In the genomic region with DNA sequence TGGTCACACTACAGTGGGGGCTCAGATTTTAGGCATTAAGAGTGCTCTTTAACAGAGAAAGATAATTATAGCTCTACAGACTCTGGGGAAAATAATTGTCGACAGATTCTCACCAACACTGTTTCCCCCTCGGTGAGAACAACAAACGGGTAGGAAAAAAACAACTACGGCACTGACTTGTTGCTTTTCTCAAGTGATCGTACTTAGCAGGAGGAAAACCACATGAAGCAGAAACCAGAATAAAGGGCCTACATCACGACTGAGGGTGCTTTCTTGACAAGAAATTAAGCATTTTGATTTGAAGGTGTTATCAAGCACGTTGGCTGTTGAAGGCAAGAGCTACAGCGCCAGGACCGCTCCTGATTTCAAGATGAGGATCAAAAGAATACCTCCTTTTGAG, we compare ENCODE assay signal across 1 cellular context.
TF ChIP-seq lines count a peak whose summit lies in the region.

No MANE protein-coding gene starts in this region.

TF ChIP-seq in WTC11, 78 proteins besides CTCF, POLR2A, EP300 and RAD21 (continued from another document):
- TF ChIP-seq, protein P1, sequence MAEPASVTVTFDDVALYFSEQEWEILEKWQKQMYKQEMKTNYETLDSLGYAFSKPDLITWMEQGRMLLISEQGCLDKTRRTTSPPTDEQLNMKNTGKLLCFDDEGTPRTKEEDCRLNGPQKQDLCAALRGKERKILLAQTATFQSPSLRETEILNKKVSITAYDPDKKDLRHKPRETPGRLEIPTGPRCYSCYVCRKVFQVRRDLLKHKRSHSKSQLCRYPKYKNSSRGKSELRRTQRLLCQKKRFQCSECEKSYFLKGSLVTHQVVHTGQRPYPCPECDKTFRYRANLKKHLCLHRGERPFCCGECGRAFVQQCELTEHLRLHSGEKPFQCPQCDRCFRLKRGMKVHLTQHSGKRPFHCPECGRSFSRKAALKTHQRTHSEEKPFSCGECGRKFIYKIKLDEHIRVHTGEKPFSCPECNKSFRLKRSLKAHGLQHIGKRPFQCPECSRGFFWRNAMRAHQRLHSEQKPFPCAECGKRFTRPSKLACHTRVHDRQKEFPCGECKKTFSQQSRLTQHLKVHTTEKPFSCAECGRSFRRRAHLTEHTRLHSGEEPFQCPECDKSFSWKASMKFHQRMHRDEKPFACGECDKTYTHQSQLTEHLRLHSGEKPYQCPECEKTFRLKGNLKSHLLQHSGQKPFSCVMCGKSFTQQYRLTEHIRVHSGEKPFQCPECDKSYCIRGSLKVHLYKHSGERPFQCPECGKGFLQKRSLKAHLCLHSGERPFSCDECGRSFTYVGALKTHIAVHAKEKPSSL (CRISPR knock-in tag; conservative IDR thresholded peaks at IDR 0.05): no peak
- TF ChIP-seq, protein P2, sequence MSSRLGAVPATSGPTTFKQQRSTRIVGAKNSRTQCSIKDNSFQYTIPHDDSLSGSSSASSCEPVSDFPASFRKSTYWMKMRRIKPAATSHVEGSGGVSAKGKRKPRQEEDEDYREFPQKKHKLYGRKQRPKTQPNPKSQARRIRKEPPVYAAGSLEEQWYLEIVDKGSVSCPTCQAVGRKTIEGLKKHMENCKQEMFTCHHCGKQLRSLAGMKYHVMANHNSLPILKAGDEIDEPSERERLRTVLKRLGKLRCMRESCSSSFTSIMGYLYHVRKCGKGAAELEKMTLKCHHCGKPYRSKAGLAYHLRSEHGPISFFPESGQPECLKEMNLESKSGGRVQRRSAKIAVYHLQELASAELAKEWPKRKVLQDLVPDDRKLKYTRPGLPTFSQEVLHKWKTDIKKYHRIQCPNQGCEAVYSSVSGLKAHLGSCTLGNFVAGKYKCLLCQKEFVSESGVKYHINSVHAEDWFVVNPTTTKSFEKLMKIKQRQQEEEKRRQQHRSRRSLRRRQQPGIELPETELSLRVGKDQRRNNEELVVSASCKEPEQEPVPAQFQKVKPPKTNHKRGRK (CRISPR knock-in tag; IDR thresholded peaks at IDR 0.05; ENCODE audit: borderline replicate concordance): no peak
- TF ChIP-seq, protein P3, sequence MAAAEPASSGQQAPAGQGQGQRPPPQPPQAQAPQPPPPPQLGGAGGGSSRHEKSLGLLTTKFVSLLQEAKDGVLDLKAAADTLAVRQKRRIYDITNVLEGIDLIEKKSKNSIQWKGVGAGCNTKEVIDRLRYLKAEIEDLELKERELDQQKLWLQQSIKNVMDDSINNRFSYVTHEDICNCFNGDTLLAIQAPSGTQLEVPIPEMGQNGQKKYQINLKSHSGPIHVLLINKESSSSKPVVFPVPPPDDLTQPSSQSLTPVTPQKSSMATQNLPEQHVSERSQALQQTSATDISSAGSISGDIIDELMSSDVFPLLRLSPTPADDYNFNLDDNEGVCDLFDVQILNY (CRISPR knock-in tag; IDR thresholded peaks at IDR 0.05): no peak
- TF ChIP-seq, protein P4, sequence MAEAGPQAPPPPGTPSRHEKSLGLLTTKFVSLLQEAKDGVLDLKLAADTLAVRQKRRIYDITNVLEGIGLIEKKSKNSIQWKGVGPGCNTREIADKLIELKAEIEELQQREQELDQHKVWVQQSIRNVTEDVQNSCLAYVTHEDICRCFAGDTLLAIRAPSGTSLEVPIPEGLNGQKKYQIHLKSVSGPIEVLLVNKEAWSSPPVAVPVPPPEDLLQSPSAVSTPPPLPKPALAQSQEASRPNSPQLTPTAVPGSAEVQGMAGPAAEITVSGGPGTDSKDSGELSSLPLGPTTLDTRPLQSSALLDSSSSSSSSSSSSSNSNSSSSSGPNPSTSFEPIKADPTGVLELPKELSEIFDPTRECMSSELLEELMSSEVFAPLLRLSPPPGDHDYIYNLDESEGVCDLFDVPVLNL (CRISPR knock-in tag; IDR thresholded peaks at IDR 0.05; ENCODE audit: borderline replicate concordance, low read depth): no peak
- TF ChIP-seq ZNF232 (CRISPR knock-in tag; IDR thresholded peaks at IDR 0.05) (no peak), FOXP1 (CRISPR knock-in tag; IDR thresholded peaks at IDR 0.05; ENCODE audit: borderline replicate concordance) (no peak)
- TF ChIP-seq, protein P5, sequence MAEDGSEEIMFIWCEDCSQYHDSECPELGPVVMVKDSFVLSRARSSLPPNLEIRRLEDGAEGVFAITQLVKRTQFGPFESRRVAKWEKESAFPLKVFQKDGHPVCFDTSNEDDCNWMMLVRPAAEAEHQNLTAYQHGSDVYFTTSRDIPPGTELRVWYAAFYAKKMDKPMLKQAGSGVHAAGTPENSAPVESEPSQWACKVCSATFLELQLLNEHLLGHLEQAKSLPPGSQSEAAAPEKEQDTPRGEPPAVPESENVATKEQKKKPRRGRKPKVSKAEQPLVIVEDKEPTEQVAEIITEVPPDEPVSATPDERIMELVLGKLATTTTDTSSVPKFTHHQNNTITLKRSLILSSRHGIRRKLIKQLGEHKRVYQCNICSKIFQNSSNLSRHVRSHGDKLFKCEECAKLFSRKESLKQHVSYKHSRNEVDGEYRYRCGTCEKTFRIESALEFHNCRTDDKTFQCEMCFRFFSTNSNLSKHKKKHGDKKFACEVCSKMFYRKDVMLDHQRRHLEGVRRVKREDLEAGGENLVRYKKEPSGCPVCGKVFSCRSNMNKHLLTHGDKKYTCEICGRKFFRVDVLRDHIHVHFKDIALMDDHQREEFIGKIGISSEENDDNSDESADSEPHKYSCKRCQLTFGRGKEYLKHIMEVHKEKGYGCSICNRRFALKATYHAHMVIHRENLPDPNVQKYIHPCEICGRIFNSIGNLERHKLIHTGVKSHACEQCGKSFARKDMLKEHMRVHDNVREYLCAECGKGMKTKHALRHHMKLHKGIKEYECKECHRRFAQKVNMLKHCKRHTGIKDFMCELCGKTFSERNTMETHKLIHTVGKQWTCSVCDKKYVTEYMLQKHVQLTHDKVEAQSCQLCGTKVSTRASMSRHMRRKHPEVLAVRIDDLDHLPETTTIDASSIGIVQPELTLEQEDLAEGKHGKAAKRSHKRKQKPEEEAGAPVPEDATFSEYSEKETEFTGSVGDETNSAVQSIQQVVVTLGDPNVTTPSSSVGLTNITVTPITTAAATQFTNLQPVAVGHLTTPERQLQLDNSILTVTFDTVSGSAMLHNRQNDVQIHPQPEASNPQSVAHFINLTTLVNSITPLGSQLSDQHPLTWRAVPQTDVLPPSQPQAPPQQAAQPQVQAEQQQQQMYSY (CRISPR knock-in tag; IDR thresholded peaks at IDR 0.05): no peak
- TF ChIP-seq, protein P6, sequence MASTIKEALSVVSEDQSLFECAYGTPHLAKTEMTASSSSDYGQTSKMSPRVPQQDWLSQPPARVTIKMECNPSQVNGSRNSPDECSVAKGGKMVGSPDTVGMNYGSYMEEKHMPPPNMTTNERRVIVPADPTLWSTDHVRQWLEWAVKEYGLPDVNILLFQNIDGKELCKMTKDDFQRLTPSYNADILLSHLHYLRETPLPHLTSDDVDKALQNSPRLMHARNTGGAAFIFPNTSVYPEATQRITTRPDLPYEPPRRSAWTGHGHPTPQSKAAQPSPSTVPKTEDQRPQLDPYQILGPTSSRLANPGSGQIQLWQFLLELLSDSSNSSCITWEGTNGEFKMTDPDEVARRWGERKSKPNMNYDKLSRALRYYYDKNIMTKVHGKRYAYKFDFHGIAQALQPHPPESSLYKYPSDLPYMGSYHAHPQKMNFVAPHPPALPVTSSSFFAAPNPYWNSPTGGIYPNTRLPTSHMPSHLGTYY (CRISPR knock-in tag; IDR thresholded peaks at IDR 0.05): no peak
